ENCODE assay signal across 8 cellular contexts in the genomic region with DNA sequence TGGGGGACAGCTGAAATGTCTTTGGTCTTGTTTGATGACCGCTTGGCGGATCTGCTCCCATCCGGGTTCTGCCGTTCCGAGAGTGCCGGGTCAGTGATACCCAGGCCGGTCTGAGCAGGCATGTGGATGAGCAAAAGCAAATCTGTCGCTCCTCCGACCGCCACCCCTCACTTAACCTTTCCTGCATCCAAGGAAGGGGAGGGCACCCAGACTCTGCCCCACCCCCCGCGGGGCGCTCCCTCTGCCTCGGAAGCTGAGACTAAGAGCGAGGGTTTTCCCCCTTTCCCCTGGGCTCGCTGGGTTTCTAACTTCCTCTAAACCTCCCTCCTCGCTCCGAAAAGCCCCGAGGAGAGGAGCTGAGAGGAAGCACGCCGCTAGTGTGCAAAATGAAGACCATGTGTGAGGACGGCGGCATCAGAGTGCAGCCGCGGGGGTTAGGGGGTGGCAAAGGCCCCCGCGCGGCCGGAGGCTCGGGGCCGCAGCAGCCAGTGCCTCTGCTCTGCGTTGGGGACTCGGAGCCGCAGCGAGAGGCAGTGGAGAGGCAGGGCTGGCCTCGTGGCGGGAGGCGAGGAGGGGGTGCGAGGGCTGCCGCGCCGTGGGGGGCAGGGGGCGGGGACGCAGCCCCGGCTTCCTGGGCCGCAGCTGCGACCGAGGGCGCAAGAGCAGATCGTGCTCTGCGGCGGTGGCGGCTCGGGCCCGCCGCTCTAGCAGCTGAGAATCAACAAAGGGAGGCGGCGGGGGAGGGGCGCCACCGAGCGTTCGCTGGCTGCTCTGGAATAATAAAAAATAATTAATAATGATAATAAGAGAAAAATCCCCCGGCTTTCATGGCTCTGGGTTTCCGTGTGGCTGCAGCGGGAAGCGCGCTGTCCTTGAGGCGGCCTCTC. TPM values are rescaled to one million over a fixed set of nuclear protein-coding genes. Genes with fewer than 3 reads are reported as not detected.
DNase-seq lines count a peak whose midpoint lies in the region; ATAC-seq, FAIRE-seq and TF ChIP-seq lines count a peak whose summit lies in the region.

No MANE protein-coding gene starts in this region.

- H3K4me3 ChIP-seq in GM12878 (peak overlapping the region; percentile 39; the same call in 1 of the 2 replicates), iPS-18a (ENCODE audit: low read length) (peak overlapping the region; percentile 61), skeletal muscle satellite cell (ENCODE audit: low read length) (peak overlapping the region; percentile 64)

- no peak overlapping the region for H3K27ac ChIP-seq in GM12878 (ENCODE audit: control insufficient read depth, insufficient read depth)
- H3K27ac ChIP-seq in iPS-18a (ENCODE audit: low read length), result no peak overlapping the region

- H3K4me2 ChIP-seq in GM12878 (ENCODE audit: control insufficient read depth, insufficient read depth) (peak overlapping the region; percentile 84), skeletal muscle satellite cell (ENCODE audit: low read length) (peak overlapping the region; percentile 91)

- BruUV-seq in GM12878 (replicated peaks; lab: Mats Ljungman, UMichigan), result no TSS peak

- intact Hi-C loops in GM12878 (cut with micrococcal nuclease; ENCODE audit: unreplicated experiment), result loop anchor here (2.0 to 5.0 kb wide), 2 partner anchors 55 to 341 kb away; no protein-coding TSS in a partner anchor

- H3K36me3 ChIP-seq in GM12878 (ENCODE audit: control insufficient read depth in 2 of 2, insufficient read depth in 2 of 2, low read length in 1 of 2) (no peaks in the 10 kb centered on the region), iPS-18a (ENCODE audit: control insufficient read depth, low read depth, low read length) (no peaks in the 10 kb centered on the region), skeletal muscle satellite cell (ENCODE audit: insufficient read depth, low read length) (no peaks in the 10 kb centered on the region)

- POLR2A ChIA-PET in GM12878 (lab: Charles Lee), result no interaction called here

- ATAC-seq in GM18511 (IDR thresholded peaks at IDR 0.05; ENCODE audit: unreplicated experiment), result peak; percentile 71
- peak; percentile 64 for ATAC-seq in HG03432 (IDR thresholded peaks at IDR 0.05; ENCODE audit: unreplicated experiment)
- ATAC-seq in GM12878, result peak; percentile 81
- ATAC-seq in HG02884 (IDR thresholded peaks at IDR 0.05; ENCODE audit: unreplicated experiment), result no peak

- no peak; the same call in 1 of the 2 replicates for TF ChIP-seq POLR2A in GM12878 (IDR thresholded peaks at IDR 0.05; ENCODE audit: low read depth, low read length)

- no peaks in the 10 kb centered on the region; the same call in 1 of the 2 replicates for H4K20me1 ChIP-seq in GM12878 (ENCODE audit: control insufficient read depth, insufficient read depth)

- TF ChIP-seq RAD21 in GM12878 (IDR thresholded peaks at IDR 0.05; ENCODE audit: insufficient read depth, low read depth, low read length), result peak; percentile 18; the same call in 1 of the 2 replicates

- DNase-seq in ACHN (peak; percentile 38), SK-N-DZ (ENCODE audit: low spot score) (peak; percentile 68), GM12878 (ENCODE audit: low read depth, low spot score) (no peak)

- H3K4me1 ChIP-seq in GM12878 (ENCODE audit: control insufficient read depth, insufficient read depth, low read length) (peaks cover 12% of the 10 kb centered on the region), iPS-18a (ENCODE audit: control insufficient read depth, low read depth, low read length) (peaks cover 51% of the 10 kb centered on the region), skeletal muscle satellite cell (ENCODE audit: control insufficient read depth, insufficient read depth, low read length) (peaks cover 32% of the 10 kb centered on the region)

- in situ Hi-C loops in ACHN (cut with HindIII; ENCODE audit: low pct_ligation_motif_present, low pct_unique_long_range_greater_than_20kb, low sequenced_read_pairs), result no loop called here
- in situ Hi-C loops in GM12878 (cut with MboI), result no loop called here

- CTCF ChIA-PET in GM12878 (lab: Yijun Ruan, JAX), result no interaction called here

- no peaks in the 10 kb centered on the region for H3K79me2 ChIP-seq in GM12878 (ENCODE audit: control insufficient read depth, insufficient read depth, low read length)

- SMC1A ChIA-PET in GM12878 (lab: Charles Lee; ENCODE audit: uncharacterized antibody, unreplicated experiment), result interaction anchor here (1.7 kb wide), 1 partner anchor 43 kb away, joined by 3 read pairs; no protein-coding TSS in a partner anchor

- RAD21 ChIA-PET in GM12878 (lab: Charles Lee; ENCODE audit: unreplicated experiment), result interaction anchor here (0.7 to 1.4 kb wide), 3 partner anchors 54 to 340 kb away, joined by 3 to 8 read pairs (median 4); no protein-coding TSS in a partner anchor

- 21% methylated on average over 36 of the region's 68 CpGs for WGBS in GM12878 (ENCODE audit: insufficient coverage, insufficient replicate concordance, low lambda C conversion rate, missing lambda C conversion rate)

- H3K27me3 ChIP-seq in GM12878 (replicated peaks in 1 of 2; ENCODE audit: control insufficient read depth in 2 of 2, insufficient read depth in 2 of 2, low read length in 1 of 2) (no peaks in the 10 kb centered on the region), iPS-18a (ENCODE audit: control insufficient read depth, insufficient read depth, low read length) (peaks cover 74% of the 10 kb centered on the region), skeletal muscle satellite cell (ENCODE audit: control insufficient read depth, insufficient read depth, low read length) (peaks cover 42% of the 10 kb centered on the region)

- no peak; a peak in 1 of 6 replicates for TF ChIP-seq CTCF in GM12878 (IDR thresholded peaks at IDR 0.05 in 2 of 3, conservative IDR thresholded peaks at IDR 0.05 in 1 of 3; ENCODE audit: control insufficient read depth in 2 of 3, extremely low read depth in 1 of 3, insufficient read depth in 1 of 3, low read depth in 3 of 3, low read length in 3 of 3)

- peak overlapping the region; percentile 29 for H3K9ac ChIP-seq in GM12878 (ENCODE audit: control insufficient read depth, insufficient read depth, low read length)
- peak overlapping the region; percentile 44 for H3K9ac ChIP-seq in iPS-18a (ENCODE audit: low read length)
- H3K9ac ChIP-seq in skeletal muscle satellite cell (ENCODE audit: low read depth, low read length), result peak overlapping the region; percentile 74

- H3K9me3 ChIP-seq in GM12878 (replicated peaks; ENCODE audit: control insufficient read depth, insufficient read depth, low read length), result no peaks in the 10 kb centered on the region; the same call in 2 of the 3 replicates
- H3K9me3 ChIP-seq in iPS-18a (ENCODE audit: control insufficient read depth, low read depth, low read length), result no peaks in the 10 kb centered on the region
- H3K9me3 ChIP-seq in skeletal muscle satellite cell (replicated peaks; ENCODE audit: low read length), result no peaks in the 10 kb centered on the region

- TF ChIP-seq EP300 in GM12878 (IDR thresholded peaks at IDR 0.05; ENCODE audit: borderline replicate concordance in 1 of 2, control insufficient read depth in 1 of 2, low read depth in 2 of 2, low read length in 2 of 2), result no peak

- H2AFZ ChIP-seq in GM12878 (ENCODE audit: control insufficient read depth, low read depth, low read length), result no peak overlapping the region

- FAIRE-seq in GM12878 (lab: Jason Lieb, UNC), result no peak

TF ChIP-seq in GM12878, 131 proteins besides CTCF, POLR2A, EP300 and RAD21 (continues in another document):
- 0 out of 2 replicates have a peak, but pooled peaks have one; percentile 43 for TF ChIP-seq CBX5 (IDR thresholded peaks at IDR 0.05; ENCODE audit: low read depth)
- TF ChIP-seq REST (IDR thresholded peaks at IDR 0.05; ENCODE audit: low read depth, low read length), result no peak

RNA-seq across cellular contexts. Expression of gene BCOR, which starts 55.8 kb away (rescaled TPM):
- polyA plus RNA-seq in SK-N-DZ (2014; cell fraction: cytosol; rRNA removed), result 54.9 and 65.2 TPM in 2 replicates
- polyA plus RNA-seq in SK-N-DZ (2014; cell fraction: nucleus; rRNA removed), result 40.2 and 73.5 TPM in 2 replicates
- 8.7 and 10.9 TPM in 2 replicates for total RNA-seq in GM12878 (2013; cell fraction: nucleolus; rRNA removed)
- total RNA-seq in GM12878 (2014; rRNA removed) (9.9 and 12.8 TPM in 2 replicates), GM12878 (2014; rRNA removed; fragmentation: Illumina TruSeq; extraction: Trizol) (7.0 and 7.3 TPM in 2 replicates), GM12878 (2021) (16.4 and 17.5 TPM in 2 replicates)
- polyA plus RNA-seq in GM12878 (2011; ENCODE audit: low read depth), result 9.8 TPM
- polyA plus RNA-seq in GM12878 (2011; rRNA removed) (7.5 and 8.0 TPM in 2 replicates), GM12878 (2014; fragmentation: Illumina TruSeq; extraction: Trizol) (14.6 and 14.8 TPM in 2 replicates), GM12878 (2014; fragmentation: Nextera tagmentation; extraction: Ambion mirVana) (1 to 10 TPM; 5.1 to 8.0 TPM), GM12878 (2014; rRNA removed) (9.6 and 10.0 TPM in 2 replicates), GM12878 (2016; fragmentation: Nextera tagmentation; extraction: Ambion mirVana) (10 to 100 TPM; 10.1 to 10.9 TPM)
- polyA plus RNA-seq in GM12878 (2011; cell fraction: cytosol; rRNA removed), result 6.9 and 11.2 TPM in 2 replicates
- 22.9 and 32.6 TPM in 2 replicates for polyA plus RNA-seq in GM12878 (2011; cell fraction: nucleus; rRNA removed)
- polyA plus RNA-seq in GM12878 (2012), result 12.0 and 13.5 TPM in 2 replicates
- polyA minus RNA-seq in GM12878 (2011; rRNA and poly(A)+ RNA removed), result 8.6 and 10.0 TPM in 2 replicates
- 8.4 and 9.4 TPM in 2 replicates for polyA minus RNA-seq in GM12878 (2011; cell fraction: cytosol; rRNA and poly(A)+ RNA removed)
- 7.9 and 12.2 TPM in 2 replicates for polyA minus RNA-seq in GM12878 (2011; cell fraction: nucleus; rRNA and poly(A)+ RNA removed)
- 5.6 and 7.0 TPM in 2 replicates for total RNA-seq in skeletal muscle satellite cell (2012; rRNA removed)
